Comparison of ENCODE assay signal across 19 cellular contexts in the genomic region with DNA sequence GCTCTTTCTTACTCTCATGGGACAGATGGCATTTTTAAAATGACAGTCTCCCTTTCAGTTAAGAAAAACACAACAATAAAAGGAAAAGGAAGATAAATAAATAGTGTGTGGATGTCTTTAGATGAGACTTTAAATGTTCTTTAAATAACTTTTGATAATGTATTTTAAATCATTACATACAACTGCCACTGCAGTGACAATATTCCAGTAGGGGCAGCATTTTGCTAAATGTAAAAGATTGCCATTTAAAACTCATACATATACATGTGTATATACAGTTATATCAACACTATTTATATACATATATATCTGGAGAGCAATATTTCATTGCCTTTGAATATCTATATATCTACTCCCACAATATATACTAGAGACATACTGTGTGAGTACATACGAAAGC.
DNase-seq lines count a peak whose midpoint lies in the region; ATAC-seq and TF ChIP-seq lines count a peak whose summit lies in the region.
"Had no signal": no experiment of that assay in that cellular context is flagged by ENCODE, and none has a peak within 500 bp of the region (broad histone marks: within the 10 kb centered on the region; RNA-seq: fewer than 3 reads in every experiment).

No MANE protein-coding gene starts in this region.

- in situ Hi-C loops in GM13977 (cut with MboI; ENCODE audit: low pct_unique_long_range_greater_than_20kb, low sequenced_read_pairs, unreplicated experiment), result no loop called here
- in situ Hi-C loops in astrocyte of the spinal cord (cut with HindIII; ENCODE audit: low sequenced_read_pairs), result no loop called here

- no peaks in the 10 kb centered on the region for H3K27me3 Mint-ChIP-seq in neural crest cell (ENCODE audit: low read depth)
- H3K27me3 Mint-ChIP-seq: activated naive CD4-positive, alpha-beta T cell treated with anti-CD3 and anti-CD28 coated beads, Interleukin-2, amount 10 ng/mL, durations not matched to agents 7 days and 5 days had no signal

- H3K9me3 ChIP-seq in BE2C, result no peaks in the 10 kb centered on the region
- H3K9me3 ChIP-seq in sigmoid colon, result no peaks in the 10 kb centered on the region
- H3K9me3 ChIP-seq: lower lobe of right lung, thyroid gland had no signal

- no peak for DNase-seq in BE2C
- DNase-seq in GM13977 (ENCODE audit: low spot score), result no peak
- DNase-seq in astrocyte of the spinal cord (ENCODE audit: low read depth, low spot score), result no peak
- no peak for DNase-seq in neural crest cell (ENCODE audit: low read depth, low spot score)
- no peak for DNase-seq in SHP77 treated with DMSO at 0.1 percent for 48 hours (lab: John Stamatoyannopoulos, UW)
- DNase-seq in sigmoid colon, result no peak
- DNase-seq: activated CD4-positive, alpha-beta T cell treated with anti-CD3 and anti-CD28 coated beads, Interleukin-2, amount 50 U/mL, for 1 hour; activated naive CD4-positive, alpha-beta T cell treated with anti-CD3 and anti-CD28 coated beads, Interleukin-2, amount 10 ng/mL, durations not matched to agents 7 days and 5 days; cortex of kidney; GF-D8; hippocampal formation; lower lobe of right lung; NCI-H82; occipital lobe; stimulated activated CD4-positive, alpha-beta T cell treated with anti-CD3 and anti-CD28 coated beads, Interleukin-1b, Interleukin-23, amount 100 ng/mL, for 48 hours; stimulated activated naive CD4-positive, alpha-beta T cell; thyroid gland had no signal

- no peaks in the 10 kb centered on the region for H3K9me3 Mint-ChIP-seq in neural crest cell
- H3K9me3 Mint-ChIP-seq: activated naive CD4-positive, alpha-beta T cell treated with anti-CD3 and anti-CD28 coated beads, Interleukin-2, amount 10 ng/mL, durations not matched to agents 7 days and 5 days had no signal

- no peak overlapping the region for H3K27ac ChIP-seq in sigmoid colon
- H3K27ac ChIP-seq: lower lobe of right lung had no signal

- no peak for TF ChIP-seq POLR2A in sigmoid colon (IDR thresholded peaks at IDR 0.05)

- H3K4me1 Mint-ChIP-seq in neural crest cell, result no peaks in the 10 kb centered on the region
- H3K4me1 Mint-ChIP-seq: activated naive CD4-positive, alpha-beta T cell treated with anti-CD3 and anti-CD28 coated beads, Interleukin-2, amount 10 ng/mL, durations not matched to agents 7 days and 5 days had no signal

- H3K36me3 ChIP-seq in BE2C (no peaks in the 10 kb centered on the region), sigmoid colon (peaks cover 0 to 36% (median 7%) of the 10 kb centered on the region in 4 donors)
- H3K36me3 ChIP-seq: thyroid gland had no signal

- H3K4me3 Mint-ChIP-seq in neural crest cell, result no peak overlapping the region
- H3K4me3 Mint-ChIP-seq: activated naive CD4-positive, alpha-beta T cell treated with anti-CD3 and anti-CD28 coated beads, Interleukin-2, amount 10 ng/mL, durations not matched to agents 7 days and 5 days had no signal

- peaks cover 3% of the 10 kb centered on the region; the same call in 1 of the 2 replicates for H3K4me1 ChIP-seq in BE2C
- no peaks in the 10 kb centered on the region for H3K4me1 ChIP-seq in sigmoid colon
- H3K4me1 ChIP-seq: lower lobe of right lung, thyroid gland had no signal

- H3K27me3 ChIP-seq in BE2C, result no peaks in the 10 kb centered on the region
- no peaks in the 10 kb centered on the region for H3K27me3 ChIP-seq in sigmoid colon
- H3K27me3 ChIP-seq: thyroid gland had no signal

- TF ChIP-seq CTCF in BE2C (IDR thresholded peaks at IDR 0.05; ENCODE audit: low read depth, low read length) (peak; percentile 33), GM13977 (IDR thresholded peaks at IDR 0.05; ENCODE audit: extremely low read depth, insufficient read depth, missing control alignments) (peak; percentile 4), astrocyte of the spinal cord (IDR thresholded peaks at IDR 0.05; ENCODE audit: low read depth, low read length) (peak; percentile 15), neural crest cell (conservative IDR thresholded peaks at IDR 0.05) (peak; percentile 40), sigmoid colon (IDR thresholded peaks at IDR 0.05) (no peak)

- H3K4me3 ChIP-seq in BE2C (ENCODE audit: low read depth, low read length) (no peak overlapping the region), astrocyte of the spinal cord (ENCODE audit: low read depth, low read length) (no peak overlapping the region), sigmoid colon (no peak overlapping the region)
- H3K4me3 ChIP-seq: lower lobe of right lung, thyroid gland had no signal

- no peak overlapping the region for H3K27ac Mint-ChIP-seq in neural crest cell (ENCODE audit: unreplicated experiment)
- H3K27ac Mint-ChIP-seq: activated naive CD4-positive, alpha-beta T cell treated with anti-CD3 and anti-CD28 coated beads, Interleukin-2, amount 10 ng/mL, durations not matched to agents 7 days and 5 days had no signal

- intact Hi-C loops in sigmoid colon (cut with DNase I), result no loop called here

- no peak for TF ChIP-seq EP300 in sigmoid colon (IDR thresholded peaks at IDR 0.05)

- WGBS in sigmoid colon, 2 donors, result 89 to 95% methylated on average over 1 of the region's 1 CpG

- ATAC-seq in HG02642 (IDR thresholded peaks at IDR 0.05; ENCODE audit: poor library complexity, unreplicated experiment), result no peak
- ATAC-seq: lower lobe of right lung, sciatic nerve had no signal

- peaks cover 2% of the 10 kb centered on the region for H3K36me3 Mint-ChIP-seq in neural crest cell (ENCODE audit: low read depth)

Comparison
In these comparisons a context has a peak if more than half of its experiments do, and no peak if none do; other contexts are left out.
1. CTCF ChIP-seq: peak in BE2C (single experiment), GM13977 (single experiment), astrocyte of the spinal cord (single experiment) and neural crest cell (single experiment); none in sigmoid colon (0 of 4).